Comparison of ENCODE assay signal across 1 cellular context in genomic region chr2:50118951-50119702, GRCh38.
TF ChIP-seq lines count a peak whose summit lies in the region.

No MANE protein-coding gene starts in this region.

TF ChIP-seq in GM23338, 12 proteins besides CTCF, POLR2A, EP300 and RAD21 (continued from another document):
- TF ChIP-seq ZNF331 (CRISPR knock-in tag; IDR thresholded peaks at IDR 0.05; ENCODE audit: low read depth), result no peak
